Comparison of ENCODE assay signal across 11 cellular contexts in genomic region chr2:229971298-229971790, GRCh38. TPM values are rescaled to one million over a fixed set of nuclear protein-coding genes. Genes with fewer than 3 reads are reported as not detected.
A peak's percentile ranks its signal among the peaks of the same experiment; 100 is the strongest.
DNase-seq lines count a peak whose midpoint lies in the region; TF ChIP-seq lines count a peak whose summit lies in the region.
"Had no signal": no experiment of that assay in that cellular context is flagged by ENCODE, and none has a peak within 500 bp of the region (broad histone marks: within the 10 kb centered on the region; RNA-seq: fewer than 3 reads in every experiment).

No MANE protein-coding gene starts in this region.

- H3K79me2 ChIP-seq in mesendoderm (ENCODE audit: control insufficient read depth, insufficient read depth, low read length): no peaks in the 10 kb centered on the region

- H3K23ac ChIP-seq in mesendoderm (ENCODE audit: low read length): no peak overlapping the region

- no peaks in the 10 kb centered on the region for H3K9me3 ChIP-seq in BE2C
- H3K9me3 ChIP-seq: BLaER1 treated with 17β-estradiol and CSF1 and Interleukin-3, amounts not matched to agents 10 nM and 100 nM had no signal

- no peak overlapping the region for H3K9ac ChIP-seq in mesendoderm (ENCODE audit: low read length)
- H3K9ac ChIP-seq: BLaER1 treated with 17β-estradiol and CSF1 and Interleukin-3, amounts not matched to agents 10 nM and 100 nM had no signal

- H3K56ac ChIP-seq in mesendoderm (ENCODE audit: low read length): no peak overlapping the region

- no peak overlapping the region for H2BK5ac ChIP-seq in mesendoderm (ENCODE audit: low read length)

- WGBS in mesendoderm (ENCODE audit: extremely low coverage, insufficient coverage, low lambda C conversion rate): no CpG with 5 or more reads among the region's 3 CpGs

- H4K5ac ChIP-seq in mesendoderm (ENCODE audit: low read length): no peak overlapping the region

- H3K4me2 ChIP-seq in mesendoderm (ENCODE audit: low read length): no peak overlapping the region
- H3K4me2 ChIP-seq: BLaER1 treated with 17β-estradiol and CSF1 and Interleukin-3, amounts not matched to agents 10 nM and 100 nM; GM23338 had no signal

- H2AK5ac ChIP-seq in mesendoderm (ENCODE audit: low read length): no peak overlapping the region

- H3K79me1 ChIP-seq in mesendoderm (ENCODE audit: low read length): no peaks in the 10 kb centered on the region

- H3K4me3 ChIP-seq in BE2C (ENCODE audit: low read depth, low read length) (no peak overlapping the region), mesendoderm (ENCODE audit: low read length) (no peak overlapping the region)
- no peak overlapping the region for H3K4me3 ChIP-seq in Jurkat, Clone E6-1 (ENCODE audit: low read length)
- H3K4me3 ChIP-seq: BLaER1 treated with 17β-estradiol and CSF1 and Interleukin-3, amounts not matched to agents 10 nM and 100 nM; GM23338 had no signal

- no peak overlapping the region for H2BK120ac ChIP-seq in mesendoderm (ENCODE audit: low read depth, low read length)

- H3K36me3 ChIP-seq in BE2C: no peaks in the 10 kb centered on the region
- H3K36me3 ChIP-seq in mesendoderm (ENCODE audit: control insufficient read depth, insufficient read depth, low read length): no peaks in the 10 kb centered on the region
- H3K36me3 ChIP-seq: BLaER1 treated with 17β-estradiol and CSF1 and Interleukin-3, amounts not matched to agents 10 nM and 100 nM had no signal

- no peak overlapping the region for H3K18ac ChIP-seq in mesendoderm (ENCODE audit: low read length)

- H3K4me1 ChIP-seq in BE2C: peaks cover 7% of the 10 kb centered on the region
- no peaks in the 10 kb centered on the region for H3K4me1 ChIP-seq in mesendoderm (ENCODE audit: control insufficient read depth, low read depth, low read length)
- H3K4me1 ChIP-seq: BLaER1 treated with 17β-estradiol and CSF1 and Interleukin-3, amounts not matched to agents 10 nM and 100 nM had no signal

- no peak for TF ChIP-seq CTCF in BE2C (IDR thresholded peaks at IDR 0.05; ENCODE audit: low read depth, low read length)

- no peak overlapping the region for H2BK15ac ChIP-seq in mesendoderm (replicated peaks; ENCODE audit: low read depth)

- H3K27me3 ChIP-seq in BE2C: no peaks in the 10 kb centered on the region
- H3K27me3 ChIP-seq in mesendoderm (ENCODE audit: insufficient read depth, low read length, poor library complexity): no peaks in the 10 kb centered on the region
- H3K27me3 ChIP-seq: BLaER1 treated with 17β-estradiol and CSF1 and Interleukin-3, amounts not matched to agents 10 nM and 100 nM had no signal

- peak; percentile 40 for DNase-seq in BE2C
- DNase-seq in Jurkat, Clone E6-1 (ENCODE audit: low read depth, low spot score): peak; percentile 9
- DNase-seq in OCI-M1 (lab: John Stamatoyannopoulos, UW): peak; percentile 38
- peak; percentile 44 for DNase-seq in mesendoderm
- no peak for DNase-seq in activated CD4-positive, CD25-positive, alpha-beta regulatory T cell treated with anti-CD3 and anti-CD28 coated beads, Interleukin-2, amount 50 U/mL, for 72 hours
- DNase-seq in dermis blood vessel endothelial cell: no peak
- DNase-seq: AML-193; CD4-positive, CD25-positive, alpha-beta regulatory T cell; H7 had no signal

- H3K4ac ChIP-seq in mesendoderm (ENCODE audit: low read depth, low read length): no peak overlapping the region

- H4K8ac ChIP-seq in mesendoderm (ENCODE audit: low read depth, low read length): peak overlapping the region; percentile 39

- no peak overlapping the region for H3K27ac ChIP-seq in mesendoderm (ENCODE audit: low read depth, low read length)
- H3K27ac ChIP-seq: BLaER1 treated with 17β-estradiol and CSF1 and Interleukin-3, amounts not matched to agents 10 nM and 100 nM had no signal

RNA-seq across cellular contexts. Expression of gene FBXO36, which starts 49.0 kb away (rescaled TPM):
- 1.1 TPM for polyA plus RNA-seq in BE2C (2012; ENCODE audit: insufficient read depth, insufficient read length, low read depth)
- polyA plus RNA-seq in Jurkat, Clone E6-1 (2012; ENCODE audit: insufficient read depth, insufficient read length): 5.7 TPM
- 1.7 TPM for polyA plus RNA-seq in mesendoderm (2013, experiment 1 of 2)
- 1.5 TPM for polyA plus RNA-seq in mesendoderm (2013, experiment 2 of 2)
- total RNA-seq in dermis blood vessel endothelial cell: 0.98 and 1.0 TPM in 2 replicates

RNA-seq across cellular contexts. Expression of gene TRIP12, which starts 49.5 kb away (rescaled TPM):
- 47.6 TPM for polyA plus RNA-seq in BE2C (2012; ENCODE audit: insufficient read depth, insufficient read length, low read depth)
- polyA plus RNA-seq in Jurkat, Clone E6-1 (2012; ENCODE audit: insufficient read depth, insufficient read length): 145 TPM
- polyA plus RNA-seq in mesendoderm (2013, experiment 1 of 2): 91.1 TPM
- polyA plus RNA-seq in mesendoderm (2013, experiment 2 of 2): 90.0 TPM
- 238 and 422 TPM in 2 replicates for total RNA-seq in dermis blood vessel endothelial cell

Comparison
In these comparisons a context has a peak if more than half of its experiments do, and no peak if none do; other contexts are left out.
1. DNase-seq: peak in BE2C (single experiment), Jurkat, Clone E6-1 (single experiment), OCI-M1 (single experiment) and mesendoderm (single experiment); none in activated CD4-positive, CD25-positive, alpha-beta regulatory T cell treated with anti-CD3 and anti-CD28 coated beads, Interleukin-2, amount 50 U/mL, for 72 hours (single experiment) and dermis blood vessel endothelial cell (single experiment).